Comparison of ENCODE assay signal across 8 cellular contexts in genomic region chr12:124861898-124862676, GRCh38. TPM values are rescaled to one million over a fixed set of nuclear protein-coding genes. Genes with fewer than 3 reads are reported as not detected.
DNase-seq lines count a peak whose midpoint lies in the region; ATAC-seq and FAIRE-seq lines count a peak whose summit lies in the region.

No MANE protein-coding gene starts in this region.

- DNase-seq in GM19239 (ENCODE audit: insufficient read length, low spot score) (no peak), MG63 (no peak), cerebellar cortex (ENCODE audit: low spot score) (peak; percentile 25), skeletal muscle cell (ENCODE audit: low read depth) (no peak)
- DNase-seq in stimulated activated CD4-positive, alpha-beta T cell treated with anti-CD3 and anti-CD28 coated beads, Interleukin-1b, Interleukin-23, amount 100 ng/mL, for 48 hours: no peak
- no peak for DNase-seq in stimulated activated CD4-positive, alpha-beta T cell treated with anti-CD3 and anti-CD28 coated beads, Interleukin-2, amount 100 ng/mL, for 24 hours

- peaks cover 4% of the 10 kb centered on the region; the same call in 1 of the 2 replicates for H3K36me3 ChIP-seq in MG63

- no peaks in the 10 kb centered on the region for H3K27me3 ChIP-seq in MG63

- H3K4me3 ChIP-seq in MG63: peak overlapping the region; percentile 77
- H3K4me3 ChIP-seq in skeletal muscle cell (ENCODE audit: low read depth, low read length): peak overlapping the region; percentile 72

- ATAC-seq in HG02884 (IDR thresholded peaks at IDR 0.05; ENCODE audit: unreplicated experiment) (no peak), GM21381 (IDR thresholded peaks at IDR 0.05; ENCODE audit: unreplicated experiment) (no peak)

- FAIRE-seq in GM19239 (lab: Jason Lieb, UNC): peak; percentile 67

- H3K9me3 ChIP-seq in MG63: no peaks in the 10 kb centered on the region

RNA-seq across cellular contexts. Expression of gene SCARB1, which starts 1.6 kb away (rescaled TPM):
- 35.4 and 66.8 TPM in 2 replicates for total RNA-seq in MG63 (2014; rRNA removed; shearing (Covaris generic); ENCODE audit: low replicate concordance)

RNA-seq across cellular contexts. Expression of gene UBC, which starts 52.4 kb away (rescaled TPM):
- 1,042 and 1,166 TPM in 2 replicates for total RNA-seq in MG63 (2014; rRNA removed; shearing (Covaris generic); ENCODE audit: low replicate concordance)
